Comparison of ENCODE assay signal across 25 cellular contexts in the genomic region with DNA sequence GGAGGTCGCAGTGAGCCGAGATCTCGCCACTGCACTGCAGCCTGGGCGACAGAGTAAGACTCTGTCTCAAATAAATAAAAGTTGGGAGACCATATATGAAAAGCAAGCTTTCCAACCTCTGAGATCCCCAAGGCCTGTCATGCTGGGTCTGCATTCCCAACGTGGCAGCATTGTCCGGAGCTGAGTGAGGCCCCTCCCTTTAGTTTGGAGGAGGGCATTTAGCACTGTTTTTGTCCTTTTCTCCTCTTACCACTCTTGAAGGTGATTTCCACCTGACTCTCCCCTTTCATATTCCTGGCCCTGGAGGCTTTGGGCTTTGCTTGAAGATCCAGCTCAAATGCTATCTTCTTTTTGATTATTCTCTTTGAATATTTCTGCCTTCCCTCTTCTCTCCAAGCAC.
"Had no signal": no experiment of that assay in that cellular context is flagged by ENCODE, and none has a peak within 500 bp of the region (broad histone marks: within the 10 kb centered on the region; RNA-seq: fewer than 3 reads in every experiment).

No MANE protein-coding gene starts in this region.

- H3K27ac Mint-ChIP-seq: activated naive CD8-positive, alpha-beta T cell treated with anti-CD3 and anti-CD28 coated beads, Interleukin-2, amount 10 ng/mL, durations not matched to agents 7 days and 5 days; activated T-cell treated with anti-CD3 and anti-CD28 coated beads, Interleukin-2, amount 50 U/mL, for 72 hours; stimulated activated effector memory CD8-positive, alpha-beta T cell treated with anti-CD3 and anti-CD28 coated beads, Interleukin-12 subunit alpha, Interleukin-12 subunit beta, amount 100 ng/mL, for 72 hours; T-helper 2 cell treated with Interferon-gamma antibody and Interleukin-4, amounts not matched to agents 5 μg/mL and 100 μg/mL, for 36 hours had no signal

- H3K9me3 Mint-ChIP-seq: activated naive CD8-positive, alpha-beta T cell treated with anti-CD3 and anti-CD28 coated beads, Interleukin-2, amount 10 ng/mL, durations not matched to agents 7 days and 5 days; activated T-cell treated with anti-CD3 and anti-CD28 coated beads, Interleukin-2, amount 50 U/mL, for 72 hours; stimulated activated effector memory CD8-positive, alpha-beta T cell treated with anti-CD3 and anti-CD28 coated beads, Interleukin-12 subunit alpha, Interleukin-12 subunit beta, amount 100 ng/mL, for 72 hours; stimulated activated naive CD8-positive, alpha-beta T cell treated with anti-CD3 and anti-CD28 coated beads, Interleukin-15, amount 100 ng/mL, for 72 hours; T-helper 2 cell treated with Interferon-gamma antibody and Interleukin-4, amounts not matched to agents 5 μg/mL and 100 μg/mL, for 36 hours had no signal

- DNase-seq: activated CD4-positive, alpha-beta T cell treated with anti-CD3 and anti-CD28 coated beads for 4 hours; activated CD4-positive, alpha-beta T cell treated with anti-CD3 and anti-CD28 coated beads, Interleukin-2, amount 50 U/mL, for 4 hours; activated CD4-positive, CD25-positive, alpha-beta regulatory T cell; activated naive CD4-positive, alpha-beta T cell treated with Interleukin-2 at 50 U/mL for 16 hours; activated naive CD8-positive, alpha-beta T cell treated with anti-CD3 and anti-CD28 coated beads, Interleukin-2, amount 10 ng/mL, durations not matched to agents 7 days and 5 days; activated T-cell treated with anti-CD3 and anti-CD28 coated beads for 4 hours; activated T-cell treated with anti-CD3 and anti-CD28 coated beads, Interleukin-2, amount 50 U/mL, for 72 hours; brain microvascular endothelial cell; caudate nucleus; esophagus squamous epithelium; foreskin melanocyte; left ventricle myocardium superior; mammary epithelial cell; posterior cingulate gyrus; right lobe of liver; stimulated activated CD4-positive, alpha-beta T cell treated with anti-CD3 and anti-CD28 coated beads, Interleukin-4, amount 100 ng/mL, for 24 hours; stimulated activated naive CD8-positive, alpha-beta T cell treated with anti-CD3 and anti-CD28 coated beads, Interleukin-15, amount 100 ng/mL, for 72 hours; substantia nigra; upper lobe of left lung had no signal

- H3K4me3 ChIP-seq: ascending aorta, esophagus squamous epithelium, right lobe of liver, upper lobe of left lung, vagina had no signal

- H3K27ac ChIP-seq: ascending aorta, brain microvascular endothelial cell, epithelial cell of prostate, esophagus squamous epithelium, right lobe of liver, upper lobe of left lung, vagina had no signal

- H3K36me3 Mint-ChIP-seq: activated naive CD8-positive, alpha-beta T cell treated with anti-CD3 and anti-CD28 coated beads, Interleukin-2, amount 10 ng/mL, durations not matched to agents 7 days and 5 days; stimulated activated effector memory CD8-positive, alpha-beta T cell treated with anti-CD3 and anti-CD28 coated beads, Interleukin-12 subunit alpha, Interleukin-12 subunit beta, amount 100 ng/mL, for 72 hours had no signal

- H3K27me3 ChIP-seq: ascending aorta, brain microvascular endothelial cell, esophagus squamous epithelium, right lobe of liver, upper lobe of left lung, vagina had no signal

- ATAC-seq: activated T-cell treated with anti-CD3 and anti-CD28 coated beads, Interleukin-2, amount 50 U/mL, for 72 hours; left ventricle myocardium superior; right lobe of liver; SK-N-SH treated with all-trans-retinoic acid at 6 μM for 48 hours; stimulated activated effector memory CD8-positive, alpha-beta T cell treated with anti-CD3 and anti-CD28 coated beads, Interleukin-12 subunit alpha, Interleukin-12 subunit beta, amount 100 ng/mL, for 72 hours; stimulated activated naive CD8-positive, alpha-beta T cell treated with anti-CD3 and anti-CD28 coated beads, Interleukin-15, amount 100 ng/mL, for 72 hours had no signal

- H3K4me3 Mint-ChIP-seq: activated naive CD8-positive, alpha-beta T cell treated with anti-CD3 and anti-CD28 coated beads, Interleukin-2, amount 10 ng/mL, durations not matched to agents 7 days and 5 days; activated T-cell treated with anti-CD3 and anti-CD28 coated beads, Interleukin-2, amount 50 U/mL, for 72 hours; stimulated activated effector memory CD8-positive, alpha-beta T cell treated with anti-CD3 and anti-CD28 coated beads, Interleukin-12 subunit alpha, Interleukin-12 subunit beta, amount 100 ng/mL, for 72 hours; stimulated activated naive CD8-positive, alpha-beta T cell treated with anti-CD3 and anti-CD28 coated beads, Interleukin-15, amount 100 ng/mL, for 72 hours; T-helper 2 cell treated with Interferon-gamma antibody and Interleukin-4, amounts not matched to agents 5 μg/mL and 100 μg/mL, for 36 hours had no signal

- H3K36me3 ChIP-seq: brain microvascular endothelial cell, right lobe of liver, upper lobe of left lung, vagina had no signal
